In genomic region chrX:17409566-17410290, GRCh38 we compare ENCODE assay signal across 19 cellular contexts.
"Had no signal": no experiment of that assay in that cellular context is flagged by ENCODE, and none has a peak within 500 bp of the region (broad histone marks: within the 10 kb centered on the region; RNA-seq: fewer than 3 reads in every experiment).

No MANE protein-coding gene starts in this region.

- H3K9me3 ChIP-seq: esophagus muscularis mucosa, gastroesophageal sphincter, heart right ventricle, left ventricle myocardium inferior, neutrophil, pancreas, right lobe of liver, stomach had no signal

- H3K4me1 Mint-ChIP-seq: stimulated activated effector memory CD8-positive, alpha-beta T cell treated with anti-CD3 and anti-CD28 coated beads, Interleukin-12 subunit alpha, Interleukin-12 subunit beta, amount 100 ng/mL, for 72 hours had no signal

- DNase-seq: activated CD4-positive, alpha-beta memory T cell treated with anti-CD3 and anti-CD28 coated beads for 36 hours; activated CD4-positive, alpha-beta T cell treated with anti-CD3 and anti-CD28 coated beads for 36 hours; activated T-cell treated with anti-CD3 and anti-CD28 coated beads for 4 hours; amniotic stem cell; dermis blood vessel endothelial cell; effector memory CD4-positive, alpha-beta T cell; heart right ventricle; left ventricle myocardium inferior; pancreas; right lobe of liver; small intestine; stimulated activated CD4-positive, alpha-beta T cell treated with anti-CD3 and anti-CD28 coated beads, Interleukin-4, amount 100 ng/mL, for 24 hours; stomach had no signal

- H3K27ac Mint-ChIP-seq: activated CD4-positive, alpha-beta memory T cell treated with anti-CD3 and anti-CD28 coated beads for 36 hours; activated CD4-positive, alpha-beta T cell treated with anti-CD3 and anti-CD28 coated beads for 36 hours; activated naive CD8-positive, alpha-beta T cell; stimulated activated effector memory CD8-positive, alpha-beta T cell treated with anti-CD3 and anti-CD28 coated beads, Interleukin-12 subunit alpha, Interleukin-12 subunit beta, amount 100 ng/mL, for 72 hours had no signal

- H3K27me3 ChIP-seq: cardiac muscle cell, esophagus muscularis mucosa, gastroesophageal sphincter, neutrophil, right lobe of liver, stomach had no signal

- H3K4me3 Mint-ChIP-seq: activated CD4-positive, alpha-beta memory T cell treated with anti-CD3 and anti-CD28 coated beads for 36 hours; activated CD4-positive, alpha-beta T cell treated with anti-CD3 and anti-CD28 coated beads for 36 hours; activated naive CD8-positive, alpha-beta T cell; stimulated activated effector memory CD8-positive, alpha-beta T cell treated with anti-CD3 and anti-CD28 coated beads, Interleukin-12 subunit alpha, Interleukin-12 subunit beta, amount 100 ng/mL, for 72 hours had no signal

- H3K4me1 ChIP-seq: left ventricle myocardium inferior, pancreas, right lobe of liver had no signal

- H3K27ac ChIP-seq: cardiac muscle cell, esophagus muscularis mucosa, gastroesophageal sphincter, heart right ventricle, left ventricle myocardium inferior, neutrophil, pancreas, right lobe of liver, stomach had no signal

- H3K4me3 ChIP-seq: cardiac muscle cell, esophagus muscularis mucosa, gastroesophageal sphincter, heart right ventricle, left ventricle myocardium inferior, pancreas, right lobe of liver, stomach had no signal

- H3K36me3 Mint-ChIP-seq: activated CD4-positive, alpha-beta memory T cell treated with anti-CD3 and anti-CD28 coated beads for 36 hours; activated naive CD8-positive, alpha-beta T cell; stimulated activated effector memory CD8-positive, alpha-beta T cell treated with anti-CD3 and anti-CD28 coated beads, Interleukin-12 subunit alpha, Interleukin-12 subunit beta, amount 100 ng/mL, for 72 hours had no signal

- H3K36me3 ChIP-seq: cardiac muscle cell, esophagus muscularis mucosa, gastroesophageal sphincter, heart right ventricle, left ventricle myocardium inferior, neutrophil, pancreas, right lobe of liver, stomach had no signal

- H3K9me3 Mint-ChIP-seq: activated CD4-positive, alpha-beta memory T cell treated with anti-CD3 and anti-CD28 coated beads for 36 hours; stimulated activated effector memory CD8-positive, alpha-beta T cell treated with anti-CD3 and anti-CD28 coated beads, Interleukin-12 subunit alpha, Interleukin-12 subunit beta, amount 100 ng/mL, for 72 hours had no signal
